ENCODE assay signal across 19 cellular contexts in genomic region chr11:113667801-113668200, GRCh38. TPM values are rescaled to one million over a fixed set of nuclear protein-coding genes. Genes with fewer than 3 reads are reported as not detected.
"Had no signal": no experiment of that assay in that cellular context is flagged by ENCODE, and none has a peak within 500 bp of the region (broad histone marks: within the 10 kb centered on the region; RNA-seq: fewer than 3 reads in every experiment).

No MANE protein-coding gene starts in this region.

- H3K36me3 ChIP-seq: left lung, neural progenitor cell, upper lobe of left lung had no signal

- H3K27me3 ChIP-seq: foreskin keratinocyte, left lung, neural progenitor cell, upper lobe of left lung had no signal

- H3K4me3 ChIP-seq: left lung, lung, neural progenitor cell, smooth muscle cell, upper lobe of left lung had no signal

- DNase-seq: activated CD4-positive, alpha-beta memory T cell treated with anti-CD3 and anti-CD28 coated beads for 36 hours; activated CD4-positive, alpha-beta T cell treated with anti-CD3 and anti-CD28 coated beads for 4 hours; activated CD4-positive, CD25-positive, alpha-beta regulatory T cell; activated naive CD4-positive, alpha-beta T cell treated with anti-CD3 and anti-CD28 coated beads for 36 hours; activated naive CD8-positive, alpha-beta T cell treated with anti-CD3 and anti-CD28 coated beads, Interleukin-2, amount 10 ng/mL, durations not matched to agents 7 days and 5 days; activated T-cell treated with anti-CD3 and anti-CD28 coated beads, Interleukin-2, amount 50 U/mL, for 48 hours; amniotic stem cell; foreskin keratinocyte; left lung; naive thymus-derived CD8-positive, alpha-beta T cell; stimulated activated CD4-positive, alpha-beta T cell treated with anti-CD3 and anti-CD28 coated beads, Interleukin-15, amount 100 ng/mL, for 24 hours; stimulated activated CD8-positive, alpha-beta memory T cell treated with anti-CD3 and anti-CD28 coated beads, Interleukin-4, amount 100 ng/mL, for 48 hours; stimulated activated naive CD4-positive, alpha-beta T cell; T1000; upper lobe of left lung had no signal

- H3K4me1 ChIP-seq: left lung, upper lobe of left lung had no signal

- H3K27ac ChIP-seq: foreskin keratinocyte, left lung, neural progenitor cell, upper lobe of left lung had no signal

- H2AFZ ChIP-seq: neural progenitor cell had no signal

- H3K9ac ChIP-seq: neural progenitor cell had no signal

- H3K4me2 ChIP-seq: neural progenitor cell, smooth muscle cell had no signal

RNA-seq across cellular contexts. Expression of gene TMPRSS5, which starts 38.3 kb away (rescaled TPM):
- total RNA-seq: renal cortical epithelial cell, smooth muscle cell had no signal
- polyA plus RNA-seq: naive thymus-derived CD8-positive, alpha-beta T cell had no signal
